In genomic region chr19:43519436-43520088, GRCh38 we compare ENCODE assay signal across 8 cellular contexts. TPM values are rescaled to one million over a fixed set of nuclear protein-coding genes. Genes with fewer than 3 reads are reported as not detected.
DNase-seq lines count a peak whose midpoint lies in the region; ATAC-seq and TF ChIP-seq lines count a peak whose summit lies in the region.

No MANE protein-coding gene starts in this region.

- no peak overlapping the region for H3K4me3 ChIP-seq in GM06990 (replicated peaks; ENCODE audit: low read depth, low read length)

- no peaks in the 10 kb centered on the region for H3K9me3 Mint-ChIP-seq in T-cell

- TF ChIP-seq CTCF in GM06990 (IDR thresholded peaks at IDR 0.05; ENCODE audit: insufficient read depth, low read length, poor library complexity, severe bottlenecking), result peak; percentile 81

- intact Hi-C loops in cardiac septum (cut with DNase I), result loop anchor here (1.0 kb wide), 1 partner anchor 72 kb away; no protein-coding TSS in a partner anchor

- DNase-seq in GM06990 (ENCODE audit: extremely low read depth, insufficient read length) (no peak), NCI-H1436 (lab: John Stamatoyannopoulos, UW) (peak; percentile 78), T-cell (peak; percentile 42 to 83 (median 72)), cardiac septum (ENCODE audit: low spot score) (peak; percentile 85), putamen (ENCODE audit: low spot score) (peak; percentile 80)
- DNase-seq in activated naive CD8-positive, alpha-beta T cell treated with anti-CD3 and anti-CD28 coated beads, Interleukin-2, amount 50 U/mL, for 16 hours (ENCODE audit: low read depth, low spot score), result peak; percentile 60

- H3K27ac Mint-ChIP-seq in T-cell, result peak overlapping the region; percentile 26 to 65

- CTCF ChIA-PET in T-cell (lab: Charles Lee), result interaction anchor here (0.5 to 3.5 kb wide), 33 partner anchors 9 to 315 kb away, joined by 3 to 84 read pairs (median 6); partner anchors contain the start of gene ZNF575 (in 1 of the 2)

- peaks cover 12 to 18% (median 15%) of the 10 kb centered on the region in 3 donors for H3K4me1 Mint-ChIP-seq in T-cell

- ATAC-seq in T-cell (replicated peaks in 1 of 4) (peak; percentile 84 to 99 (median 86)), HG02970 (IDR thresholded peaks at IDR 0.05; ENCODE audit: low FRiP score, unreplicated experiment) (no peak), GM21576 (IDR thresholded peaks at IDR 0.05; ENCODE audit: unreplicated experiment) (no peak)

- H3K27me3 ChIP-seq in GM06990 (replicated peaks; ENCODE audit: control insufficient read depth, insufficient read depth, low read length), result no peaks in the 10 kb centered on the region

- peaks cover 7% of the 10 kb centered on the region for H3K36me3 Mint-ChIP-seq in T-cell

- no peaks in the 10 kb centered on the region; the same call in 1 of the 2 replicates for H3K36me3 ChIP-seq in GM06990 (ENCODE audit: control insufficient read depth, insufficient read depth, low read length)

- POLR2A ChIA-PET in T-cell (lab: Charles Lee), result interaction anchor here in 1 of 2 donors (1.0 to 1.1 kb wide), 2 partner anchors 56 to 72 kb away, joined by 3 to 4 read pairs; no protein-coding TSS in a partner anchor

- H3K4me3 Mint-ChIP-seq in T-cell, result no peak overlapping the region

- no peaks in the 10 kb centered on the region for H3K27me3 Mint-ChIP-seq in T-cell

RNA-seq across cellular contexts. Expression of gene ETHE1, which starts 7.4 kb away (rescaled TPM):
- total RNA-seq in T-cell (10 to 100 TPM; 19.1 to 39.4 (median 34.7) TPM), cardiac septum (12.2 TPM)

RNA-seq across cellular contexts. Expression of gene ZNF575, which starts 13.4 kb away (rescaled TPM):
- total RNA-seq in T-cell, result 10 to 100 TPM in 1 of 5 donors, 1 to 10 TPM in 4; 3.4 to 12.7 (median 6.2) TPM
- 1.7 TPM for total RNA-seq in cardiac septum

RNA-seq across cellular contexts. Expression of gene PHLDB3, which starts 15.0 kb away (rescaled TPM):
- total RNA-seq in T-cell (10 to 100 TPM; 39.4 to 61.0 (median 53.9) TPM), cardiac septum (7.3 TPM)

RNA-seq across cellular contexts. Expression of gene LYPD3, which starts 54.2 kb away (rescaled TPM):
- total RNA-seq in T-cell, result 10 to 100 TPM in 2 of 5 donors, 1 to 10 TPM in 3; 2.8 to 24.0 (median 4.6) TPM
- not detected for total RNA-seq in cardiac septum

RNA-seq across cellular contexts. Expression of gene XRCC1, which starts 55.8 kb away (rescaled TPM):
- total RNA-seq in T-cell (10 to 100 TPM; 31.7 to 37.8 (median 35.4) TPM), cardiac septum (17.9 TPM)

Comparison
In these comparisons a context has a peak if more than half of its experiments do, and no peak if none do; other contexts are left out.
1. ATAC-seq: peak in T-cell (4 of 4); none in HG02970 (single experiment) and GM21576 (single experiment).